ENCODE assay signal across 10 cellular contexts in genomic region chr9:93130861-93131481, GRCh38. TPM values are rescaled to one million over a fixed set of nuclear protein-coding genes. Genes with fewer than 3 reads are reported as not detected.
A peak's percentile ranks its signal among the peaks of the same experiment; 100 is the strongest.
DNase-seq lines count a peak whose midpoint lies in the region; TF ChIP-seq lines count a peak whose summit lies in the region.
"Had no signal": no experiment of that assay in that cellular context is flagged by ENCODE, and none has a peak within 500 bp of the region (broad histone marks: within the 10 kb centered on the region; RNA-seq: fewer than 3 reads in every experiment).

No MANE protein-coding gene starts in this region.

- H3K4me1 ChIP-seq in mucosa of stomach (ENCODE audit: control insufficient read depth, insufficient read depth, low read length) (peaks cover 43% of the 10 kb centered on the region), transverse colon (peaks cover 51 to 87% (median 76%) of the 10 kb centered on the region in 4 donors)

- H3K36me3 Mint-ChIP-seq in activated naive CD4-positive, alpha-beta T cell treated with anti-CD3 and anti-CD28 coated beads, Interleukin-2, amount 10 ng/mL, durations not matched to agents 7 days and 5 days: peaks cover 10% of the 10 kb centered on the region
- H3K36me3 Mint-ChIP-seq in T-helper 2 cell treated with Interferon-gamma antibody and Interleukin-4, amounts not matched to agents 5 μg/mL and 100 μg/mL, for 36 hours (ENCODE audit: low read depth): no peaks in the 10 kb centered on the region

- H3K27me3 ChIP-seq in mucosa of stomach (ENCODE audit: control insufficient read depth, insufficient read depth, low read length) (peaks cover 5% of the 10 kb centered on the region), transverse colon (no peaks in the 10 kb centered on the region)

- H3K36me3 ChIP-seq in mucosa of stomach (ENCODE audit: control insufficient read depth, insufficient read depth, low read length) (no peaks in the 10 kb centered on the region), transverse colon (no peaks in the 10 kb centered on the region)

- no peak for TF ChIP-seq POLR2A in transverse colon (IDR thresholded peaks at IDR 0.05)

- TF ChIP-seq EP300 in transverse colon (IDR thresholded peaks at IDR 0.05; ENCODE audit: low read depth): no peak

- intact Hi-C loops in transverse colon (cut with DNase I; ENCODE audit: low total_unique reads): no loop called here

- H3K9me3 Mint-ChIP-seq in activated naive CD4-positive, alpha-beta T cell treated with anti-CD3 and anti-CD28 coated beads, Interleukin-2, amount 10 ng/mL, durations not matched to agents 7 days and 5 days: no peaks in the 10 kb centered on the region
- no peaks in the 10 kb centered on the region for H3K9me3 Mint-ChIP-seq in T-helper 2 cell treated with Interferon-gamma antibody and Interleukin-4, amounts not matched to agents 5 μg/mL and 100 μg/mL, for 36 hours
- H3K9me3 Mint-ChIP-seq: activated B cell treated with CpG ODN at 0.5 μM for 24 hours had no signal

- no peak for TF ChIP-seq CTCF in coronary artery (IDR thresholded peaks at IDR 0.05)
- no peak for TF ChIP-seq CTCF in transverse colon (IDR thresholded peaks at IDR 0.05)

- H3K9me3 ChIP-seq in mucosa of stomach (ENCODE audit: control insufficient read depth, low read length) (no peaks in the 10 kb centered on the region), transverse colon (no peaks in the 10 kb centered on the region)

- WGBS in transverse colon (ENCODE audit: low coverage in 1 of 2), 2 donors: 80% methylated on average over 14 of the region's 15 CpGs; no CpG with 5 or more reads in 1 of the 2 donors

- CTCF ChIA-PET in activated naive CD4-positive, alpha-beta T cell treated with anti-CD3 and anti-CD28 coated beads, Interleukin-2, amount 10 ng/mL, durations not matched to agents 7 days and 5 days (lab: Charles Lee): interaction anchor here (0.9 to 2.1 kb wide), 3 partner anchors 11 to 127 kb away, joined by 3 to 7 read pairs (median 5); no protein-coding TSS in a partner anchor

- DNase-seq in activated naive CD4-positive, alpha-beta T cell treated with anti-CD3 and anti-CD28 coated beads, Interleukin-2, amount 10 ng/mL, durations not matched to agents 7 days and 5 days: no peak
- DNase-seq in activated naive CD4-positive, alpha-beta T cell treated with Interleukin-2 at 50 U/mL for 16 hours: no peak
- DNase-seq in coronary artery (ENCODE audit: low spot score) (no peak), transverse colon (peak; percentile 44), NCI-H2107 (lab: John Stamatoyannopoulos, UW) (no peak), DMS53 (lab: John Stamatoyannopoulos, UW) (no peak)
- no peak for DNase-seq in T-helper 2 cell treated with Interferon-gamma antibody and Interleukin-4, amounts not matched to agents 5 μg/mL and 100 μg/mL, for 36 hours (ENCODE audit: low spot score)
- DNase-seq: activated B cell treated with CpG ODN at 0.5 μM for 24 hours had no signal

- H3K4me1 Mint-ChIP-seq in activated naive CD4-positive, alpha-beta T cell treated with anti-CD3 and anti-CD28 coated beads, Interleukin-2, amount 10 ng/mL, durations not matched to agents 7 days and 5 days: peaks cover 67% of the 10 kb centered on the region
- H3K4me1 Mint-ChIP-seq in T-helper 2 cell treated with Interferon-gamma antibody and Interleukin-4, amounts not matched to agents 5 μg/mL and 100 μg/mL, for 36 hours (ENCODE audit: low read depth): peaks cover 35% of the 10 kb centered on the region

- no peaks in the 10 kb centered on the region for H3K27me3 Mint-ChIP-seq in activated naive CD4-positive, alpha-beta T cell treated with anti-CD3 and anti-CD28 coated beads, Interleukin-2, amount 10 ng/mL, durations not matched to agents 7 days and 5 days
- no peaks in the 10 kb centered on the region for H3K27me3 Mint-ChIP-seq in T-helper 2 cell treated with Interferon-gamma antibody and Interleukin-4, amounts not matched to agents 5 μg/mL and 100 μg/mL, for 36 hours (ENCODE audit: low read depth)
- H3K27me3 Mint-ChIP-seq: activated B cell treated with CpG ODN at 0.5 μM for 24 hours had no signal

- H3K4me3 Mint-ChIP-seq in activated naive CD4-positive, alpha-beta T cell treated with anti-CD3 and anti-CD28 coated beads, Interleukin-2, amount 10 ng/mL, durations not matched to agents 7 days and 5 days: no peak overlapping the region
- no peak overlapping the region for H3K4me3 Mint-ChIP-seq in T-helper 2 cell treated with Interferon-gamma antibody and Interleukin-4, amounts not matched to agents 5 μg/mL and 100 μg/mL, for 36 hours
- H3K4me3 Mint-ChIP-seq: activated B cell treated with CpG ODN at 0.5 μM for 24 hours had no signal

- H3K27ac ChIP-seq in coronary artery: peak overlapping the region; percentile 93 to 99
- peak overlapping the region; percentile 95 to 100 (median 96) for H3K27ac ChIP-seq in transverse colon

- H3K27ac Mint-ChIP-seq in activated naive CD4-positive, alpha-beta T cell treated with anti-CD3 and anti-CD28 coated beads, Interleukin-2, amount 10 ng/mL, durations not matched to agents 7 days and 5 days: peak overlapping the region; percentile 42
- no peak overlapping the region for H3K27ac Mint-ChIP-seq in T-helper 2 cell treated with Interferon-gamma antibody and Interleukin-4, amounts not matched to agents 5 μg/mL and 100 μg/mL, for 36 hours
- H3K27ac Mint-ChIP-seq: activated B cell treated with CpG ODN at 0.5 μM for 24 hours had no signal

- H3K4me3 ChIP-seq in coronary artery (peak overlapping the region; percentile 83), mucosa of stomach (ENCODE audit: low read length) (no peak overlapping the region), transverse colon (no peak overlapping the region)

- in situ Hi-C loops in transverse colon (cut with MboI; ENCODE audit: low pct_ligation_motif_present in 1 of 4, low pct_unique_long_range_greater_than_20kb in 1 of 4, low sequenced_read_pairs in 3 of 4): no loop called here

- peak overlapping the region; percentile 11 for H3K9ac ChIP-seq in mucosa of stomach (ENCODE audit: low read length)

RNA-seq across cellular contexts. Expression of gene NINJ1, which starts 3.1 kb away (rescaled TPM):
- total RNA-seq in transverse colon: 10 to 100 TPM; 29.5 to 67.7 (median 38.5) TPM

RNA-seq across cellular contexts. Expression of gene CARD19, which starts 35.0 kb away (rescaled TPM):
- total RNA-seq in transverse colon: 100 to 1,000 TPM in 2 of 4 donors, 10 to 100 TPM in 2; 16.3 to 105 (median 88.2) TPM

RNA-seq across cellular contexts. Expression of gene WNK2, which starts 53.0 kb away (rescaled TPM):
- 100 to 1,000 TPM; 133 to 618 (median 157) TPM for total RNA-seq in transverse colon
- total RNA-seq: pulmonary artery endothelial cell had no signal
